ENCODE assay signal across 10 cellular contexts in genomic region chr19:13401388-13401787, GRCh38.
DNase-seq lines count a peak whose midpoint lies in the region; ATAC-seq and TF ChIP-seq lines count a peak whose summit lies in the region.
"Had no signal": no experiment of that assay in that cellular context is flagged by ENCODE, and none has a peak within 500 bp of the region (broad histone marks: within the 10 kb centered on the region; RNA-seq: fewer than 3 reads in every experiment).

No MANE protein-coding gene starts in this region.

- CTCF ChIA-PET in PC-3 (lab: Charles Lee), result no interaction called here
- CTCF ChIA-PET in CD4-positive, alpha-beta T cell (lab: Charles Lee), result no interaction called here

- no peak overlapping the region for H3K27ac Mint-ChIP-seq in CD4-positive, alpha-beta T cell

- no peaks in the 10 kb centered on the region for H3K36me3 ChIP-seq in PC-3 (ENCODE audit: low read depth, low read length)
- H3K36me3 ChIP-seq in upper lobe of right lung, result no peaks in the 10 kb centered on the region
- H3K36me3 ChIP-seq: uterus had no signal

- POLR2A ChIA-PET in PC-3 (lab: Charles Lee; ENCODE audit: unreplicated experiment), result interaction anchor here (0.7 kb wide), 1 partner anchor 249 kb away, joined by 5 read pairs; no protein-coding TSS in a partner anchor
- POLR2A ChIA-PET in CD4-positive, alpha-beta T cell (lab: Charles Lee), result no interaction called here

- H3K9ac ChIP-seq in PC-3 (ENCODE audit: low read length), result no peak overlapping the region

- peaks cover 47% of the 10 kb centered on the region for H3K27me3 Mint-ChIP-seq in CD4-positive, alpha-beta T cell

- H3K36me3 Mint-ChIP-seq in CD4-positive, alpha-beta T cell (ENCODE audit: low read depth), result no peaks in the 10 kb centered on the region

- H3K27me3 ChIP-seq in PC-3 (ENCODE audit: low read length) (no peaks in the 10 kb centered on the region), upper lobe of right lung (no peaks in the 10 kb centered on the region)
- H3K27me3 ChIP-seq in CD4-positive, alpha-beta T cell (ENCODE audit: control insufficient read depth, insufficient read depth, low read length), result peaks cover 6% of the 10 kb centered on the region
- H3K27me3 ChIP-seq: uterus had no signal

- no peaks in the 10 kb centered on the region for H3K4me1 Mint-ChIP-seq in CD4-positive, alpha-beta T cell (ENCODE audit: low read depth)

- H4K20me1 ChIP-seq in PC-3 (ENCODE audit: low read length), result no peaks in the 10 kb centered on the region

- H3K27ac ChIP-seq in PC-3 (ENCODE audit: low read length), result no peak overlapping the region
- no peak overlapping the region for H3K27ac ChIP-seq in CD4-positive, alpha-beta T cell (ENCODE audit: low read depth, low read length)
- no peak overlapping the region for H3K27ac ChIP-seq in upper lobe of right lung
- H3K27ac ChIP-seq: uterus had no signal

- H3K4me3 Mint-ChIP-seq in CD4-positive, alpha-beta T cell, result no peak overlapping the region

- intact Hi-C loops in PC-3 (cut with micrococcal nuclease), result no loop called here
- intact Hi-C loops in CD4-positive, alpha-beta T cell (cut with DNase I, micrococcal nuclease), result no loop called here
- intact Hi-C loops in upper lobe of right lung (cut with DNase I), result no loop called here

- H3K4me2 ChIP-seq in PC-3 (ENCODE audit: low read length), result no peak overlapping the region

- H3K4me1 ChIP-seq in PC-3 (ENCODE audit: insufficient read depth, low read length), result peaks cover 37% of the 10 kb centered on the region
- H3K4me1 ChIP-seq in upper lobe of right lung, result no peaks in the 10 kb centered on the region
- H3K4me1 ChIP-seq: uterus had no signal

- H3K9me2 ChIP-seq in PC-3 (replicated peaks; ENCODE audit: low read length), result no peaks in the 10 kb centered on the region

- no peak for ATAC-seq in PC-3
- no peak for ATAC-seq in CD4-positive, alpha-beta T cell (ENCODE audit: poor library complexity)
- ATAC-seq in upper lobe of right lung, result no peak

- no TSS peak for BruUV-seq in PC-3 (replicated peaks; lab: Mats Ljungman, UMichigan)

- peak; percentile 11 for DNase-seq in AG08395 (ENCODE audit: low spot score)
- DNase-seq in H4 (ENCODE audit: low spot score), result peak; percentile 57
- DNase-seq in PC-3, result peak; percentile 61
- DNase-seq in epithelial cell of esophagus (ENCODE audit: low read depth), result peak; percentile 39
- DNase-seq in CD4-positive, alpha-beta T cell, result no peak
- DNase-seq in upper lobe of right lung, result no peak
- no peak for DNase-seq in stimulated activated naive CD4-positive, alpha-beta T cell (lab: John Stamatoyannopoulos, UW)
- no peak for DNase-seq in activated naive CD4-positive, alpha-beta T cell (lab: John Stamatoyannopoulos, UW)
- DNase-seq: islet precursor cell, uterus had no signal

- H3K79me2 ChIP-seq in PC-3 (ENCODE audit: low read length), result no peaks in the 10 kb centered on the region

- no peaks in the 10 kb centered on the region for H3K9me3 ChIP-seq in PC-3 (ENCODE audit: low read length)
- peaks cover 11% of the 10 kb centered on the region for H3K9me3 ChIP-seq in CD4-positive, alpha-beta T cell (ENCODE audit: control insufficient read depth, low read length)
- no peaks in the 10 kb centered on the region for H3K9me3 ChIP-seq in upper lobe of right lung
- H3K9me3 ChIP-seq: uterus had no signal

- H3K4me3 ChIP-seq in PC-3 (ENCODE audit: low read length), result no peak overlapping the region
- H3K4me3 ChIP-seq in epithelial cell of esophagus (ENCODE audit: low read length), result no peak overlapping the region
- no peak overlapping the region for H3K4me3 ChIP-seq in upper lobe of right lung
- H3K4me3 ChIP-seq: uterus had no signal

- H3K9me3 Mint-ChIP-seq in CD4-positive, alpha-beta T cell, result peaks cover 7% of the 10 kb centered on the region

- H2AFZ ChIP-seq in PC-3 (ENCODE audit: low read length), result no peak overlapping the region

- TF ChIP-seq CTCF in PC-3 (conservative IDR thresholded peaks at IDR 0.05; ENCODE audit: low read depth, low read length) (no peak), epithelial cell of esophagus (IDR thresholded peaks at IDR 0.05; ENCODE audit: insufficient read depth, low read depth, low read length, missing control alignments) (no peak), upper lobe of right lung (IDR thresholded peaks at IDR 0.05) (no peak)
- no peak for TF ChIP-seq CTCF in CD4-positive, alpha-beta T cell (IDR thresholded peaks at IDR 0.05)

- H3F3A ChIP-seq in PC-3 (ENCODE audit: low read length, unreplicated experiment), result peaks cover 11% of the 10 kb centered on the region

Comparison
In these comparisons a context has a peak if more than half of its experiments do, and no peak if none do; other contexts are left out.
1. DNase-seq: peak in AG08395 (single experiment), H4 (single experiment), PC-3 (single experiment) and epithelial cell of esophagus (single experiment); none in CD4-positive, alpha-beta T cell (0 of 10), upper lobe of right lung (single experiment), stimulated activated naive CD4-positive, alpha-beta T cell (0 of 6) and activated naive CD4-positive, alpha-beta T cell (0 of 4).